In the genomic region with DNA sequence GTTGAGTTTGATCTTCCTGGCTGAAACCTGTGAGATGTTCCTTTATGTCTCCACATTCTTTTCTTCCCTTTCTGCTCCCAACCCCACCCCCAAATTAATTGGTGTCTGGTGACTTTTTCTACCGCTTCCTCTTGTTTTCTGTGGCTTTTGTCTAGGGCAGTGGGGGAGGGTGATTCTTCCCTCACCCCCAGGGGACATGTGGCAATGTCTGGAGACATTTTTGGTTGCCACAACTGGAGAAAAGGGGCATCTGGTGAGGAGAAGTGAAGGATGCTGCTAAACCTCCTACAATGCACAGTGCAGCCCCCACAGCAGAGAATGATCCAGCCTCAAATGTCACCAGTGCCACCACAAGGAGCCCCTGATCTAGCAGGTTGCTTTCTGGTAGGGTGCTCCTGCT, we compare ENCODE assay signal across 1 cellular context.
TF ChIP-seq lines count a peak whose summit lies in the region.

No MANE protein-coding gene starts in this region.

TF ChIP-seq in GM23338, 12 proteins besides CTCF, POLR2A, EP300 and RAD21 (continued from another document):
- TF ChIP-seq, protein P1, sequence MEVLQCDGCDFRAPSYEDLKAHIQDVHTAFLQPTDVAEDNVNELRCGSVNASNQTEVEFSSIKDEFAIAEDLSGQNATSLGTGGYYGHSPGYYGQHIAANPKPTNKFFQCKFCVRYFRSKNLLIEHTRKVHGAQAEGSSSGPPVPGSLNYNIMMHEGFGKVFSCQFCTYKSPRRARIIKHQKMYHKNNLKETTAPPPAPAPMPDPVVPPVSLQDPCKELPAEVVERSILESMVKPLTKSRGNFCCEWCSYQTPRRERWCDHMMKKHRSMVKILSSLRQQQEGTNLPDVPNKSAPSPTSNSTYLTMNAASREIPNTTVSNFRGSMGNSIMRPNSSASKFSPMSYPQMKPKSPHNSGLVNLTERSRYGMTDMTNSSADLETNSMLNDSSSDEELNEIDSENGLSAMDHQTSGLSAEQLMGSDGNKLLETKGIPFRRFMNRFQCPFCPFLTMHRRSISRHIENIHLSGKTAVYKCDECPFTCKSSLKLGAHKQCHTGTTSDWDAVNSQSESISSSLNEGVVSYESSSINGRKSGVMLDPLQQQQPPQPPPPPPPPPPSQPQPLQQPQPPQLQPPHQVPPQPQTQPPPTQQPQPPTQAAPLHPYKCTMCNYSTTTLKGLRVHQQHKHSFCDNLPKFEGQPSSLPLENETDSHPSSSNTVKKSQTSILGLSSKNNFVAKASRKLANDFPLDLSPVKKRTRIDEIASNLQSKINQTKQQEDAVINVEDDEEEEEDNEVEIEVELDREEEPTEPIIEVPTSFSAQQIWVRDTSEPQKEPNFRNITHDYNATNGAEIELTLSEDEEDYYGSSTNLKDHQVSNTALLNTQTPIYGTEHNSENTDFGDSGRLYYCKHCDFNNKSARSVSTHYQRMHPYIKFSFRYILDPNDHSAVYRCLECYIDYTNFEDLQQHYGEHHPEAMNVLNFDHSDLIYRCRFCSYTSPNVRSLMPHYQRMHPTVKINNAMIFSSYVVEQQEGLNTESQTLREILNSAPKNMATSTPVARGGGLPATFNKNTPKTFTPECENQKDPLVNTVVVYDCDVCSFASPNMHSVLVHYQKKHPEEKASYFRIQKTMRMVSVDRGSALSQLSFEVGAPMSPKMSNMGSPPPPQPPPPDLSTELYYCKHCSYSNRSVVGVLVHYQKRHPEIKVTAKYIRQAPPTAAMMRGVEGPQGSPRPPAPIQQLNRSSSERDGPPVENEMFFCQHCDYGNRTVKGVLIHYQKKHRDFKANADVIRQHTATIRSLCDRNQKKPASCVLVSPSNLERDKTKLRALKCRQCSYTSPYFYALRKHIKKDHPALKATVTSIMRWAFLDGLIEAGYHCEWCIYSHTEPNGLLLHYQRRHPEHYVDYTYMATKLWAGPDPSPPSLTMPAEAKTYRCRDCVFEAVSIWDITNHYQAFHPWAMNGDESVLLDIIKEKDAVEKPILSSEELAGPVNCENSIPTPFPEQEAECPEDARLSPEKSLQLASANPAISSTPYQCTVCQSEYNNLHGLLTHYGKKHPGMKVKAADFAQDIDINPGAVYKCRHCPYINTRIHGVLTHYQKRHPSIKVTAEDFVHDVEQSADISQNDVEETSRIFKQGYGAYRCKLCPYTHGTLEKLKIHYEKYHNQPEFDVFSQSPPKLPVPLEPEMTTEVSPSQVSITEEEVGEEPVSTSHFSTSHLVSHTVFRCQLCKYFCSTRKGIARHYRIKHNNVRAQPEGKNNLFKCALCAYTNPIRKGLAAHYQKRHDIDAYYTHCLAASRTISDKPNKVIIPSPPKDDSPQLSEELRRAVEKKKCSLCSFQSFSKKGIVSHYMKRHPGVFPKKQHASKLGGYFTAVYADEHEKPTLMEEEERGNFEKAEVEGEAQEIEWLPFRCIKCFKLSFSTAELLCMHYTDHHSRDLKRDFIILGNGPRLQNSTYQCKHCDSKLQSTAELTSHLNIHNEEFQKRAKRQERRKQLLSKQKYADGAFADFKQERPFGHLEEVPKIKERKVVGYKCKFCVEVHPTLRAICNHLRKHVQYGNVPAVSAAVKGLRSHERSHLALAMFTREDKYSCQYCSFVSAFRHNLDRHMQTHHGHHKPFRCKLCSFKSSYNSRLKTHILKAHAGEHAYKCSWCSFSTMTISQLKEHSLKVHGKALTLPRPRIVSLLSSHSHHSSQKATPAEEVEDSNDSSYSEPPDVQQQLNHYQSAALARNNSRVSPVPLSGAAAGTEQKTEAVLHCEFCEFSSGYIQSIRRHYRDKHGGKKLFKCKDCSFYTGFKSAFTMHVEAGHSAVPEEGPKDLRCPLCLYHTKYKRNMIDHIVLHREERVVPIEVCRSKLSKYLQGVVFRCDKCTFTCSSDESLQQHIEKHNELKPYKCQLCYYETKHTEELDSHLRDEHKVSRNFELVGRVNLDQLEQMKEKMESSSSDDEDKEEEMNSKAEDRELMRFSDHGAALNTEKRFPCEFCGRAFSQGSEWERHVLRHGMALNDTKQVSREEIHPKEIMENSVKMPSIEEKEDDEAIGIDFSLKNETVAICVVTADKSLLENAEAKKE (CRISPR knock-in tag; IDR thresholded peaks at IDR 0.05), result no peak
- TF ChIP-seq, protein P2, sequence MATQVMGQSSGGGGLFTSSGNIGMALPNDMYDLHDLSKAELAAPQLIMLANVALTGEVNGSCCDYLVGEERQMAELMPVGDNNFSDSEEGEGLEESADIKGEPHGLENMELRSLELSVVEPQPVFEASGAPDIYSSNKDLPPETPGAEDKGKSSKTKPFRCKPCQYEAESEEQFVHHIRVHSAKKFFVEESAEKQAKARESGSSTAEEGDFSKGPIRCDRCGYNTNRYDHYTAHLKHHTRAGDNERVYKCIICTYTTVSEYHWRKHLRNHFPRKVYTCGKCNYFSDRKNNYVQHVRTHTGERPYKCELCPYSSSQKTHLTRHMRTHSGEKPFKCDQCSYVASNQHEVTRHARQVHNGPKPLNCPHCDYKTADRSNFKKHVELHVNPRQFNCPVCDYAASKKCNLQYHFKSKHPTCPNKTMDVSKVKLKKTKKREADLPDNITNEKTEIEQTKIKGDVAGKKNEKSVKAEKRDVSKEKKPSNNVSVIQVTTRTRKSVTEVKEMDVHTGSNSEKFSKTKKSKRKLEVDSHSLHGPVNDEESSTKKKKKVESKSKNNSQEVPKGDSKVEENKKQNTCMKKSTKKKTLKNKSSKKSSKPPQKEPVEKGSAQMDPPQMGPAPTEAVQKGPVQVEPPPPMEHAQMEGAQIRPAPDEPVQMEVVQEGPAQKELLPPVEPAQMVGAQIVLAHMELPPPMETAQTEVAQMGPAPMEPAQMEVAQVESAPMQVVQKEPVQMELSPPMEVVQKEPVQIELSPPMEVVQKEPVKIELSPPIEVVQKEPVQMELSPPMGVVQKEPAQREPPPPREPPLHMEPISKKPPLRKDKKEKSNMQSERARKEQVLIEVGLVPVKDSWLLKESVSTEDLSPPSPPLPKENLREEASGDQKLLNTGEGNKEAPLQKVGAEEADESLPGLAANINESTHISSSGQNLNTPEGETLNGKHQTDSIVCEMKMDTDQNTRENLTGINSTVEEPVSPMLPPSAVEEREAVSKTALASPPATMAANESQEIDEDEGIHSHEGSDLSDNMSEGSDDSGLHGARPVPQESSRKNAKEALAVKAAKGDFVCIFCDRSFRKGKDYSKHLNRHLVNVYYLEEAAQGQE (IDR thresholded peaks at IDR 0.05; ENCODE audit: unreplicated experiment), result no peak
- TF ChIP-seq, protein P3, sequence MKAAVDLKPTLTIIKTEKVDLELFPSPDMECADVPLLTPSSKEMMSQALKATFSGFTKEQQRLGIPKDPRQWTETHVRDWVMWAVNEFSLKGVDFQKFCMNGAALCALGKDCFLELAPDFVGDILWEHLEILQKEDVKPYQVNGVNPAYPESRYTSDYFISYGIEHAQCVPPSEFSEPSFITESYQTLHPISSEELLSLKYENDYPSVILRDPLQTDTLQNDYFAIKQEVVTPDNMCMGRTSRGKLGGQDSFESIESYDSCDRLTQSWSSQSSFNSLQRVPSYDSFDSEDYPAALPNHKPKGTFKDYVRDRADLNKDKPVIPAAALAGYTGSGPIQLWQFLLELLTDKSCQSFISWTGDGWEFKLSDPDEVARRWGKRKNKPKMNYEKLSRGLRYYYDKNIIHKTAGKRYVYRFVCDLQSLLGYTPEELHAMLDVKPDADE (IDR thresholded peaks at IDR 0.05), result no peak
- no peak for TF ChIP-seq ZNF114 (CRISPR knock-in tag; IDR thresholded peaks at IDR 0.05)
